In the genomic region with DNA sequence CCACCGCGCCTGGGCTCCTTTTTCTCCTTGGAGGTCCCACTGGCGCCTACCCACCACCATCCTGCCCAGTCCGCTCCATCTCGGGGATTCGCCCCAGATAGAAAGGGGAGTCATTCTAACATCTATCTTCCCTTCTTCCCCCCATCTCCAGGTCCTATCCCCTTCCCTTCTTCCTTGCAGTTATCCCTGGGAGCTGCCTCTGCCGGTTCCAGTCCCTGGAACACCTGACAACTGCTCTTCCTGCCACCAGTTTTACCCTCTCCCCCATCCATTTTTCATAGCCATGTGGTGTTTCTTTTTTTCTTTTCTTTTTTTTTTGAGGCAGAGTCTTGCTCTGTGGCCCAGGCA, we compare ENCODE assay signal across 7 cellular contexts. TPM values are rescaled to one million over a fixed set of nuclear protein-coding genes. Genes with fewer than 3 reads are reported as not detected.
DNase-seq lines count a peak whose midpoint lies in the region; ATAC-seq and TF ChIP-seq lines count a peak whose summit lies in the region.

No MANE protein-coding gene starts in this region.

- H3K9me2 ChIP-seq in GM23338 (ENCODE audit: insufficient read depth), result no peaks in the 10 kb centered on the region

- H3K4me3 ChIP-seq in GM23338 (peak overlapping the region; percentile 84), RWPE2 (ENCODE audit: severe bottlenecking) (no peak overlapping the region), iPS-20b (ENCODE audit: low read length) (peak overlapping the region; percentile 69; the same call in 1 of the 2 replicates), spleen (peak overlapping the region in 6 of 8 donors; percentile 25 to 69 (median 39))

- H3K27me3 ChIP-seq in GM23338 (ENCODE audit: insufficient read depth) (no peaks in the 10 kb centered on the region), RWPE2 (ENCODE audit: insufficient read depth, poor library complexity, severe bottlenecking) (no peaks in the 10 kb centered on the region), iPS-20b (ENCODE audit: insufficient read depth, low read length) (peaks cover 12% of the 10 kb centered on the region; the same call in 1 of the 2 replicates), spleen (replicated peaks in 1 of 7) (peaks cover 0 to 62% (median 8%) of the 10 kb centered on the region in 7 donors)

- H3K79me2 ChIP-seq in GM23338 (replicated peaks; ENCODE audit: insufficient read depth), result no peaks in the 10 kb centered on the region

- H2AFZ ChIP-seq in GM23338, result peak overlapping the region; percentile 100

- TF ChIP-seq CTCF in GM23338 (conservative IDR thresholded peaks at IDR 0.05; ENCODE audit: low read depth in 2 of 2), result 0 out of 4 replicates have a peak, but pooled peaks of 1 of the 2 experiments have one; percentile 1
- TF ChIP-seq CTCF in RWPE2 (IDR thresholded peaks at IDR 0.05; ENCODE audit: poor library complexity, severe bottlenecking), result peak; percentile 41
- peak in 4 of 11 experiments; percentile 2 to 36 (median 30) for TF ChIP-seq CTCF in spleen (IDR thresholded peaks at IDR 0.05 in 8 of 11, conservative IDR thresholded peaks at IDR 0.05 in 3 of 11)

- H3F3A ChIP-seq in GM23338 (replicated peaks; ENCODE audit: low read depth), result no peaks in the 10 kb centered on the region; the same call in none of the 2 replicates

- H3K36me3 ChIP-seq in GM23338 (ENCODE audit: insufficient read depth) (no peaks in the 10 kb centered on the region), RWPE2 (ENCODE audit: low read depth) (no peaks in the 10 kb centered on the region), iPS-20b (ENCODE audit: insufficient read depth, low read depth, low read length) (no peaks in the 10 kb centered on the region), spleen (no peaks in the 10 kb centered on the region)

- H3K9me3 ChIP-seq in RWPE2 (ENCODE audit: severe bottlenecking) (no peaks in the 10 kb centered on the region), iPS-20b (ENCODE audit: insufficient read depth, low read depth, low read length) (no peaks in the 10 kb centered on the region), spleen (no peaks in the 10 kb centered on the region)

- 3 to 12% (median 7%) methylated on average over 6 to 7 of the region's 7 CpGs for WGBS in spleen, 5 donors

- H3K27ac Mint-ChIP-seq in GM23338, result no peak overlapping the region

- intact Hi-C loops in spleen (cut with DNase I; ENCODE audit: low total_unique reads), result loop anchor here (10.0 kb wide), 1 partner anchor 51 kb away; no protein-coding TSS in a partner anchor

- peak overlapping the region; percentile 97 for H3K4me2 ChIP-seq in GM23338

- no peaks in the 10 kb centered on the region for H3K36me3 Mint-ChIP-seq in GM23338 (ENCODE audit: low read depth)

- H3K4me1 ChIP-seq in GM23338 (ENCODE audit: insufficient read depth) (peaks cover 18% of the 10 kb centered on the region), RWPE2 (ENCODE audit: insufficient read depth, poor library complexity, severe bottlenecking) (peaks cover 28% of the 10 kb centered on the region), iPS-20b (ENCODE audit: insufficient read depth, low read length) (peaks cover 6% of the 10 kb centered on the region), spleen (peaks cover 13 to 31% (median 24%) of the 10 kb centered on the region in 6 donors)

- H3K4me3 Mint-ChIP-seq in GM23338, result peak overlapping the region; percentile 87

- ATAC-seq in GM23338, result no peak
- no peak for ATAC-seq in RWPE2 (ENCODE audit: low read depth)
- no peak for ATAC-seq in HG02885 (IDR thresholded peaks at IDR 0.05; ENCODE audit: poor library complexity, unreplicated experiment)

- H3K27ac ChIP-seq in GM23338 (ENCODE audit: low read depth) (no peak overlapping the region), RWPE2 (ENCODE audit: poor library complexity, severe bottlenecking) (no peak overlapping the region), iPS-20b (ENCODE audit: low read length) (no peak overlapping the region), spleen (peak overlapping the region in 5 of 8 donors; percentile 76 to 84 (median 83))

- H3K4me1 Mint-ChIP-seq in GM23338, result peaks cover 27% of the 10 kb centered on the region

- no peak for TF ChIP-seq POLR2A in spleen (IDR thresholded peaks at IDR 0.05)

- no peaks in the 10 kb centered on the region for H3K9me3 Mint-ChIP-seq in GM23338

- H4K20me1 ChIP-seq in GM23338 (replicated peaks; ENCODE audit: insufficient read depth), result no peaks in the 10 kb centered on the region

- peak overlapping the region; percentile 47; the same call in 1 of the 2 replicates for H3K9ac ChIP-seq in iPS-20b (ENCODE audit: low read depth, low read length)

- peaks cover 11% of the 10 kb centered on the region for H3K27me3 Mint-ChIP-seq in GM23338 (ENCODE audit: insufficient read depth, low read depth, poor library complexity)

- no peak for DNase-seq in GM23338 (ENCODE audit: low spot score)
- DNase-seq in RWPE2 (ENCODE audit: low spot score), result no peak
- DNase-seq in spleen, result no peak
- no peak for DNase-seq in NOMO-1 (lab: John Stamatoyannopoulos, UW; ENCODE audit: unreplicated experiment in 2 of 2)
- DNase-seq in SK-N-DZ (ENCODE audit: low spot score), result no peak

TF ChIP-seq in GM23338, 12 proteins besides CTCF, POLR2A, EP300 and RAD21 (continues in another document):
- TF ChIP-seq JUNB (IDR thresholded peaks at IDR 0.05; ENCODE audit: unreplicated experiment), result no peak
- TF ChIP-seq STAT1 (IDR thresholded peaks at IDR 0.05; ENCODE audit: unreplicated experiment), result no peak
- TF ChIP-seq NANOG (IDR thresholded peaks at IDR 0.05; ENCODE audit: borderline replicate concordance), result no peak
- no peak for TF ChIP-seq CREB1 (CRISPR knock-in tag; IDR thresholded peaks at IDR 0.05; ENCODE audit: low read depth)
- TF ChIP-seq EZH2 (IDR thresholded peaks at IDR 0.05; ENCODE audit: low read depth, unreplicated experiment), result no peak
- TF ChIP-seq ZNF331 (CRISPR knock-in tag; IDR thresholded peaks at IDR 0.05; ENCODE audit: low read depth), result no peak
- TF ChIP-seq, protein P1, sequence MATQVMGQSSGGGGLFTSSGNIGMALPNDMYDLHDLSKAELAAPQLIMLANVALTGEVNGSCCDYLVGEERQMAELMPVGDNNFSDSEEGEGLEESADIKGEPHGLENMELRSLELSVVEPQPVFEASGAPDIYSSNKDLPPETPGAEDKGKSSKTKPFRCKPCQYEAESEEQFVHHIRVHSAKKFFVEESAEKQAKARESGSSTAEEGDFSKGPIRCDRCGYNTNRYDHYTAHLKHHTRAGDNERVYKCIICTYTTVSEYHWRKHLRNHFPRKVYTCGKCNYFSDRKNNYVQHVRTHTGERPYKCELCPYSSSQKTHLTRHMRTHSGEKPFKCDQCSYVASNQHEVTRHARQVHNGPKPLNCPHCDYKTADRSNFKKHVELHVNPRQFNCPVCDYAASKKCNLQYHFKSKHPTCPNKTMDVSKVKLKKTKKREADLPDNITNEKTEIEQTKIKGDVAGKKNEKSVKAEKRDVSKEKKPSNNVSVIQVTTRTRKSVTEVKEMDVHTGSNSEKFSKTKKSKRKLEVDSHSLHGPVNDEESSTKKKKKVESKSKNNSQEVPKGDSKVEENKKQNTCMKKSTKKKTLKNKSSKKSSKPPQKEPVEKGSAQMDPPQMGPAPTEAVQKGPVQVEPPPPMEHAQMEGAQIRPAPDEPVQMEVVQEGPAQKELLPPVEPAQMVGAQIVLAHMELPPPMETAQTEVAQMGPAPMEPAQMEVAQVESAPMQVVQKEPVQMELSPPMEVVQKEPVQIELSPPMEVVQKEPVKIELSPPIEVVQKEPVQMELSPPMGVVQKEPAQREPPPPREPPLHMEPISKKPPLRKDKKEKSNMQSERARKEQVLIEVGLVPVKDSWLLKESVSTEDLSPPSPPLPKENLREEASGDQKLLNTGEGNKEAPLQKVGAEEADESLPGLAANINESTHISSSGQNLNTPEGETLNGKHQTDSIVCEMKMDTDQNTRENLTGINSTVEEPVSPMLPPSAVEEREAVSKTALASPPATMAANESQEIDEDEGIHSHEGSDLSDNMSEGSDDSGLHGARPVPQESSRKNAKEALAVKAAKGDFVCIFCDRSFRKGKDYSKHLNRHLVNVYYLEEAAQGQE (IDR thresholded peaks at IDR 0.05; ENCODE audit: unreplicated experiment), result no peak
- no peak for TF ChIP-seq POLR2AphosphoS5 (IDR thresholded peaks at IDR 0.05; ENCODE audit: low read depth)
- TF ChIP-seq ZNF114 (CRISPR knock-in tag; IDR thresholded peaks at IDR 0.05), result no peak
- TF ChIP-seq EZH2phosphoT487 (IDR thresholded peaks at IDR 0.05; ENCODE audit: unreplicated experiment), result no peak
- TF ChIP-seq, protein P2, sequence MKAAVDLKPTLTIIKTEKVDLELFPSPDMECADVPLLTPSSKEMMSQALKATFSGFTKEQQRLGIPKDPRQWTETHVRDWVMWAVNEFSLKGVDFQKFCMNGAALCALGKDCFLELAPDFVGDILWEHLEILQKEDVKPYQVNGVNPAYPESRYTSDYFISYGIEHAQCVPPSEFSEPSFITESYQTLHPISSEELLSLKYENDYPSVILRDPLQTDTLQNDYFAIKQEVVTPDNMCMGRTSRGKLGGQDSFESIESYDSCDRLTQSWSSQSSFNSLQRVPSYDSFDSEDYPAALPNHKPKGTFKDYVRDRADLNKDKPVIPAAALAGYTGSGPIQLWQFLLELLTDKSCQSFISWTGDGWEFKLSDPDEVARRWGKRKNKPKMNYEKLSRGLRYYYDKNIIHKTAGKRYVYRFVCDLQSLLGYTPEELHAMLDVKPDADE (IDR thresholded peaks at IDR 0.05), result no peak

RNA-seq across cellular contexts. Expression of a gene that starts 12.0 kb away (rescaled TPM):
- 13.2 and 15.7 TPM in 2 replicates for total RNA-seq in GM23338 (2014; rRNA removed; shearing (Covaris generic))
- 3.4 and 4.2 TPM in 2 replicates for polyA plus RNA-seq in GM23338 (2016; fragmentation: Nextera tagmentation; extraction: Ambion mirVana)
- total RNA-seq in spleen, result 10 to 100 TPM in 5 of 7 donors, 1 to 10 TPM in 2; 4.7 to 22.0 (median 12.4) TPM
- polyA plus RNA-seq in spleen, result 10 to 100 TPM in 2 of 3 donors, 1 to 10 TPM in 1; 9.5 to 25.6 (median 14.4) TPM
- 3.5 and 5.8 TPM in 2 replicates for polyA plus RNA-seq in SK-N-DZ (2014; cell fraction: cytosol; rRNA removed)
- 70.8 and 89.0 TPM in 2 replicates for polyA plus RNA-seq in SK-N-DZ (2014; cell fraction: nucleus; rRNA removed)

RNA-seq across cellular contexts. Expression of a gene that starts 48.3 kb away (rescaled TPM):
- 20.9 and 27.8 TPM in 2 replicates for total RNA-seq in GM23338 (2014; rRNA removed; shearing (Covaris generic))
- 7.9 and 8.0 TPM in 2 replicates for polyA plus RNA-seq in GM23338 (2016; fragmentation: Nextera tagmentation; extraction: Ambion mirVana)
- 1 to 10 TPM in 5 of 7 donors, under 1 TPM in 2; 0.82 to 5.1 (median 2.7) TPM for total RNA-seq in spleen
- 1 to 10 TPM in 1 of 3 donors, under 1 TPM in 2; 0.52 to 1.4 (median 0.57) TPM for polyA plus RNA-seq in spleen
- 4.5 and 6.9 TPM in 2 replicates for polyA plus RNA-seq in SK-N-DZ (2014; cell fraction: cytosol; rRNA removed)
- 15.5 and 24.3 TPM in 2 replicates for polyA plus RNA-seq in SK-N-DZ (2014; cell fraction: nucleus; rRNA removed)

Comparison
In these comparisons a context has a peak if more than half of its experiments do, and no peak if none do; other contexts are left out.
1. H3K27ac ChIP-seq: peak in spleen (5 of 8); none in GM23338 (single experiment), RWPE2 (single experiment) and iPS-20b (single experiment).